Comparison of ENCODE assay signal across 27 cellular contexts in genomic region chr13:21853779-21854178, GRCh38.
"Had no signal": no experiment of that assay in that cellular context is flagged by ENCODE, and none has a peak within 500 bp of the region (broad histone marks: within the 10 kb centered on the region; RNA-seq: fewer than 3 reads in every experiment).

No MANE protein-coding gene starts in this region.

- FAIRE-seq: urothelium cell line had no signal

- H3K4me3 ChIP-seq: stomach, suprapubic skin, testis, thoracic aorta, thyroid gland, tibial artery, tibial nerve, transverse colon, upper lobe of left lung, upper lobe of right lung, uterus, vagina had no signal

- H3K27ac ChIP-seq: stomach, suprapubic skin, testis, thoracic aorta, thyroid gland, tibial artery, tibial nerve, transverse colon, upper lobe of left lung, upper lobe of right lung, uterus, vagina had no signal

- H3K36me3 ChIP-seq: stomach, suprapubic skin, thoracic aorta, thyroid gland, tibial artery, tibial nerve, transverse colon, upper lobe of left lung, upper lobe of right lung, uterus, vagina had no signal

- H3K4me1 ChIP-seq: stomach, suprapubic skin, testis, thyroid gland, tibial nerve, transverse colon, upper lobe of left lung, vagina had no signal

- H3K9me3 ChIP-seq: stomach, suprapubic skin, testis, thoracic aorta, thyroid gland, tibial artery, tibial nerve, transverse colon, upper lobe of left lung, upper lobe of right lung, uterus, vagina had no signal

- ATAC-seq: stimulated activated effector memory CD8-positive, alpha-beta T cell treated with anti-CD3 and anti-CD28 coated beads, Interleukin-12 subunit alpha, Interleukin-12 subunit beta, amount 100 ng/mL, for 72 hours; stimulated activated memory B cell treated with anti-CD40 and anti-IgM and Interleukin-4, amounts not matched to agents 10 μg/mL and 1 μg/mL and 100 μg/mL, for 72 hours; stimulated activated naive B cell treated with anti-CD40 and anti-IgM and Interleukin-4, amounts not matched to agents 10 μg/mL and 1 μg/mL and 100 μg/mL, for 72 hours; stimulated activated naive CD8-positive, alpha-beta T cell treated with anti-CD3 and anti-CD28 coated beads, Interleukin-15, amount 100 ng/mL, for 72 hours; stimulated activated naive CD8-positive, alpha-beta T cell treated with anti-CD3 and anti-CD28 coated beads, Interleukin-15, Interleukin-2, amounts not matched to agents 100 U/mL and 50 U/mL, for 24 hours; upper lobe of right lung had no signal

- H3K27me3 ChIP-seq: stomach, suprapubic skin, testis, thyroid gland, tibial artery, tibial nerve, transverse colon, upper lobe of left lung, upper lobe of right lung, uterus, vagina had no signal

- DNase-seq: stimulated activated CD4-positive, alpha-beta T cell treated with anti-CD3 and anti-CD28 coated beads, Interleukin-2, amount 100 ng/mL, for 48 hours; stimulated activated CD4-positive, alpha-beta T cell treated with anti-CD3 and anti-CD28 coated beads, Interleukin-4, amount 100 ng/mL, for 1 hour; stimulated activated CD4-positive, alpha-beta T cell treated with anti-CD3 and anti-CD28 coated beads, Interleukin-4, amount 100 ng/mL, for 24 hours; stimulated activated CD4-positive, alpha-beta T cell treated with anti-CD3 and anti-CD28 coated beads, Interleukin-4, amount 100 ng/mL, for 4 hours; stimulated activated CD8-positive, alpha-beta memory T cell treated with anti-CD3 and anti-CD28 coated beads, Interleukin-4, amount 100 ng/mL, for 48 hours; stimulated activated naive B cell treated with anti-CD40 and anti-IgM and Interleukin-4, amounts not matched to agents 10 μg/mL and 1 μg/mL and 100 μg/mL, for 72 hours; stimulated activated naive CD4-positive, alpha-beta T cell; stimulated activated naive CD4-positive, alpha-beta T cell treated with Interleukin-2 at 50 U/mL for 16 hours; stimulated activated naive CD8-positive, alpha-beta T cell treated with anti-CD3 and anti-CD28 coated beads, Interleukin-15, amount 100 ng/mL, for 72 hours; stimulated activated naive CD8-positive, alpha-beta T cell treated with anti-CD3 and anti-CD28 coated beads, Interleukin-15, Interleukin-2, amounts not matched to agents 100 U/mL and 50 U/mL, for 24 hours; stomach; substantia nigra; testis; thyroid gland; tibial artery; transverse colon; trophoblast cell; upper lobe of left lung; upper lobe of right lung; uterus had no signal
